7 cellular contexts compared by ENCODE assay signal in genomic region chr22:41619979-41620645, GRCh38.
DNase-seq lines count a peak whose midpoint lies in the region; ATAC-seq and TF ChIP-seq lines count a peak whose summit lies in the region.

No MANE protein-coding gene starts in this region.

- H3K27me3 ChIP-seq in brain microvascular endothelial cell (replicated peaks) = no peaks in the 10 kb centered on the region

- peak overlapping the region; percentile 73 for H3K27ac ChIP-seq in brain microvascular endothelial cell

- DNase-seq in T-helper 1 cell = peak; percentile 9 to 56 (median 31)
- no peak for DNase-seq in brain microvascular endothelial cell
- peak; percentile 18 for DNase-seq in kidney glomerular epithelial cell (lab: John Stamatoyannopoulos, UW)
- peak; percentile 58 to 60 for DNase-seq in stimulated activated CD4-positive, alpha-beta T cell treated with anti-CD3 and anti-CD28 coated beads, Interleukin-2, amount 100 ng/mL, for 24 hours
- DNase-seq in HCEC 1CT = no peak

- peak overlapping the region; percentile 98 for H3K4me3 ChIP-seq in brain microvascular endothelial cell (ENCODE audit: low read depth, low read length)

- H3K36me3 ChIP-seq in brain microvascular endothelial cell (replicated peaks) = peaks cover 15% of the 10 kb centered on the region

- TF ChIP-seq CTCF in brain microvascular endothelial cell (IDR thresholded peaks at IDR 0.05; ENCODE audit: low read depth, low read length, missing control alignments) = peak; percentile 28

- ATAC-seq in GM18502 (IDR thresholded peaks at IDR 0.05; ENCODE audit: poor library complexity, unreplicated experiment) (peak; percentile 26), HG03342 (IDR thresholded peaks at IDR 0.05; ENCODE audit: unreplicated experiment) (peak; percentile 3)

- in situ Hi-C loops in brain microvascular endothelial cell (cut with HindIII; ENCODE audit: low pct_ligation_motif_present, low sequenced_read_pairs) = no loop called here

Comparison
In these comparisons a context has a peak if more than half of its experiments do, and no peak if none do; other contexts are left out.
1. DNase-seq: peak in T-helper 1 cell (5 of 5), kidney glomerular epithelial cell (single experiment) and stimulated activated CD4-positive, alpha-beta T cell treated with anti-CD3 and anti-CD28 coated beads, Interleukin-2, amount 100 ng/mL, for 24 hours (2 of 2); none in brain microvascular endothelial cell (single experiment) and HCEC 1CT (single experiment).